Comparison of ENCODE assay signal across 8 cellular contexts in genomic region chr6:26304213-26305096, GRCh38.
DNase-seq lines count a peak whose midpoint lies in the region; ATAC-seq, FAIRE-seq and TF ChIP-seq lines count a peak whose summit lies in the region.

No MANE protein-coding gene starts in this region.

- H3K9me3 Mint-ChIP-seq in T-helper 1 cell treated with Interleukin-12 subunit alpha and Interleukin-12 subunit beta and Interleukin-4 antibody, amounts not matched to agents 30 μg/mL and 1 μg/mL, for 36 hours, result no peaks in the 10 kb centered on the region

- CTCF ChIA-PET in endothelial cell of umbilical vein (lab: Charles Lee), result no interaction called here

- H3K27ac ChIP-seq in endothelial cell of umbilical vein (ENCODE audit: insufficient read depth, low read depth, low read length) (no peak overlapping the region), muscle layer of colon (ENCODE audit: low read depth, low read length) (peak overlapping the region; percentile 39)

- peak overlapping the region; percentile 93 for H3K27ac Mint-ChIP-seq in T-helper 1 cell treated with Interleukin-12 subunit alpha and Interleukin-12 subunit beta and Interleukin-4 antibody, amounts not matched to agents 30 μg/mL and 1 μg/mL, for 36 hours

- POLR2A ChIA-PET in endothelial cell of umbilical vein (lab: Charles Lee), result interaction anchor here (1.1 kb wide), 1 partner anchor 88 kb away, joined by 4 read pairs; a partner anchor contains a TSS

- peaks cover 36% of the 10 kb centered on the region for H3K4me1 Mint-ChIP-seq in T-helper 1 cell treated with Interleukin-12 subunit alpha and Interleukin-12 subunit beta and Interleukin-4 antibody, amounts not matched to agents 30 μg/mL and 1 μg/mL, for 36 hours (ENCODE audit: low read depth)

- TF ChIP-seq POLR2A in endothelial cell of umbilical vein (IDR thresholded peaks at IDR 0.05; ENCODE audit: low read depth, low read length), result no peak

- BruUV-seq in endothelial cell of umbilical vein (replicated peaks; lab: Mats Ljungman, UMichigan), result no TSS peak

- peak overlapping the region; percentile 67 for H3K4me2 ChIP-seq in endothelial cell of umbilical vein (ENCODE audit: insufficient read depth, low read length)

- H3K9me1 ChIP-seq in endothelial cell of umbilical vein (replicated peaks; ENCODE audit: control insufficient read depth, extremely low read depth, insufficient read depth, low read length), result no peaks in the 10 kb centered on the region

- peak overlapping the region; percentile 48 for H2AFZ ChIP-seq in endothelial cell of umbilical vein (ENCODE audit: low read depth, low read length)

- H3K4me3 ChIP-seq in endothelial cell of umbilical vein (replicated peaks in 1 of 3; ENCODE audit: insufficient read depth in 1 of 3, low read depth in 1 of 3, low read length in 3 of 3), result peak overlapping the region; percentile 16 to 64 (median 51)
- H3K4me3 ChIP-seq in muscle layer of colon (ENCODE audit: low read depth in 1 of 2, low read length in 2 of 2), result peak overlapping the region; percentile 49 to 72

- intact Hi-C loops in endothelial cell of umbilical vein (cut with micrococcal nuclease), result loop anchor here (1.0 kb wide), 1 partner anchor 9 kb away; no protein-coding TSS in a partner anchor

- DNase-seq in endothelial cell of umbilical vein (ENCODE audit: low read depth, low spot score), result no peak
- no peak for DNase-seq in DMS153 (lab: John Stamatoyannopoulos, UW)

- 0 out of 2 replicates have a peak, but pooled peaks cover 7% of the 10 kb centered on the region for H3K4me1 ChIP-seq in ES-I3 (ENCODE audit: insufficient read depth, low read length)
- H3K4me1 ChIP-seq in endothelial cell of umbilical vein (ENCODE audit: control insufficient read depth, extremely low read depth, insufficient read depth, low read length), result no peaks in the 10 kb centered on the region
- H3K4me1 ChIP-seq in muscle layer of colon (ENCODE audit: insufficient read depth, low read length), result no peaks in the 10 kb centered on the region

- TF ChIP-seq CTCF in endothelial cell of umbilical vein (IDR thresholded peaks at IDR 0.05; ENCODE audit: extremely low read depth in 1 of 2, insufficient read depth in 1 of 2, low read depth in 1 of 2, low read length in 2 of 2), result no peak

- peak overlapping the region; percentile 81 for H3K9ac ChIP-seq in ES-I3 (ENCODE audit: low read depth, low read length)
- H3K9ac ChIP-seq in endothelial cell of umbilical vein (replicated peaks; ENCODE audit: extremely low read depth, insufficient read depth, low read length), result peak overlapping the region; percentile 8
- H3K9ac ChIP-seq in muscle layer of colon (ENCODE audit: low read length), result peak overlapping the region; percentile 70

- peak; percentile 36 for ATAC-seq in HG02759 (IDR thresholded peaks at IDR 0.05; ENCODE audit: unreplicated experiment)
- no peak for ATAC-seq in HG02840 (IDR thresholded peaks at IDR 0.05; ENCODE audit: low FRiP score, unreplicated experiment)
- ATAC-seq in HG03520 (IDR thresholded peaks at IDR 0.05; ENCODE audit: unreplicated experiment), result no peak

- no peak for FAIRE-seq in endothelial cell of umbilical vein (lab: Jason Lieb, UNC)

- H3K36me3 ChIP-seq in ES-I3 (ENCODE audit: insufficient read depth, low read length), result no peaks in the 10 kb centered on the region
- no peaks in the 10 kb centered on the region for H3K36me3 ChIP-seq in endothelial cell of umbilical vein (ENCODE audit: control insufficient read depth in 2 of 2, extremely low read depth in 1 of 2, insufficient read depth in 2 of 2, low read length in 2 of 2)
- H3K36me3 ChIP-seq in muscle layer of colon (ENCODE audit: insufficient read depth, low read length), result no peaks in the 10 kb centered on the region

- peaks cover 14 to 20% of the 10 kb centered on the region in 2 experiments for H3K27me3 ChIP-seq in endothelial cell of umbilical vein (ENCODE audit: control insufficient read depth in 2 of 2, insufficient read depth in 2 of 2, low read length in 2 of 2)
- no peaks in the 10 kb centered on the region for H3K27me3 ChIP-seq in muscle layer of colon (ENCODE audit: control insufficient read depth in 1 of 2, insufficient read depth in 2 of 2, low read length in 2 of 2)

- no peaks in the 10 kb centered on the region for H3K79me2 ChIP-seq in endothelial cell of umbilical vein (ENCODE audit: control insufficient read depth, insufficient read depth, low read length)

- H3K36me3 Mint-ChIP-seq in T-helper 1 cell treated with Interleukin-12 subunit alpha and Interleukin-12 subunit beta and Interleukin-4 antibody, amounts not matched to agents 30 μg/mL and 1 μg/mL, for 36 hours (ENCODE audit: low read depth), result no peaks in the 10 kb centered on the region

- peak overlapping the region; percentile 86 for H3K4me3 Mint-ChIP-seq in T-helper 1 cell treated with Interleukin-12 subunit alpha and Interleukin-12 subunit beta and Interleukin-4 antibody, amounts not matched to agents 30 μg/mL and 1 μg/mL, for 36 hours

- H3K27me3 Mint-ChIP-seq in T-helper 1 cell treated with Interleukin-12 subunit alpha and Interleukin-12 subunit beta and Interleukin-4 antibody, amounts not matched to agents 30 μg/mL and 1 μg/mL, for 36 hours (ENCODE audit: low read depth), result no peaks in the 10 kb centered on the region

- H4K20me1 ChIP-seq in endothelial cell of umbilical vein (replicated peaks; ENCODE audit: control insufficient read depth, extremely low read depth, insufficient read depth, low read length), result no peaks in the 10 kb centered on the region

- dilution Hi-C loops in endothelial cell of umbilical vein (cut with MboI; ENCODE audit: extremely low pct_ligation_motif_present, low sequenced_read_pairs), result no loop called here

- H3K9me3 ChIP-seq in ES-I3 (ENCODE audit: control insufficient read depth, insufficient read depth, low read length) (no peaks in the 10 kb centered on the region), endothelial cell of umbilical vein (replicated peaks; ENCODE audit: control insufficient read depth, insufficient read depth, low read length) (no peaks in the 10 kb centered on the region), muscle layer of colon (ENCODE audit: low read length) (no peaks in the 10 kb centered on the region)

TF ChIP-seq in endothelial cell of umbilical vein, 7 proteins besides CTCF, POLR2A, EP300 and RAD21:
- TF ChIP-seq GATA2 (IDR thresholded peaks at IDR 0.05; ENCODE audit: insufficient read depth, insufficient read length, low read depth, low read length), result no peak

Comparison
In these comparisons a context has a peak if more than half of its experiments do, and no peak if none do; other contexts are left out.
1. H3K9ac ChIP-seq: peak in every context shown above with its lines; median percentile 81 in ES-I3; 70 in muscle layer of colon; 8 in endothelial cell of umbilical vein.